11 cellular contexts compared by ENCODE assay signal in genomic region chr5:149429839-149430721, GRCh38. TPM values are rescaled to one million over a fixed set of nuclear protein-coding genes. Genes with fewer than 3 reads are reported as not detected.
DNase-seq lines count a peak whose midpoint lies in the region; ATAC-seq, FAIRE-seq and TF ChIP-seq lines count a peak whose summit lies in the region.
"Had no signal": no experiment of that assay in that cellular context is flagged by ENCODE, and none has a peak within 500 bp of the region (broad histone marks: within the 10 kb centered on the region; RNA-seq: fewer than 3 reads in every experiment).

No MANE protein-coding gene starts in this region.

- no peak for ATAC-seq in thoracic aorta (ENCODE audit: insufficient number of reproducible peaks, low FRiP score, low read depth)
- ATAC-seq in HG03354 (IDR thresholded peaks at IDR 0.05; ENCODE audit: poor library complexity, severe bottlenecking, unreplicated experiment): no peak

- POLR2A ChIA-PET in HEK293T (lab: Yijun Ruan, JAX): interaction anchor here (1.0 kb wide), 1 partner anchor 121 kb away, joined by 3 read pairs; the partner anchor contains the start of gene CSNK1A1

- peak overlapping the region; percentile 5 for H3K4me3 ChIP-seq in thoracic aorta

- peaks cover 52% of the 10 kb centered on the region for H3K36me3 ChIP-seq in thoracic aorta

- H3K27ac ChIP-seq in thoracic aorta: peak overlapping the region; percentile 96 to 97
- H3K27ac ChIP-seq: 22Rv1 had no signal

- H3K36me3 Mint-ChIP-seq in immature natural killer cell: no peaks in the 10 kb centered on the region

- no peak for FAIRE-seq in GM12892 (lab: Jason Lieb, UNC)

- peaks cover 18 to 22% of the 10 kb centered on the region in 2 donors for H3K4me1 Mint-ChIP-seq in immature natural killer cell

- CTCF ChIA-PET in HEK293T (lab: Yijun Ruan, JAX): interaction anchor here (0.7 to 3.0 kb wide), 2 partner anchors 24 to 48 kb away, joined by 3 to 20 read pairs; no protein-coding TSS in a partner anchor

- peak; percentile 7 for TF ChIP-seq CTCF in thoracic aorta (IDR thresholded peaks at IDR 0.05)

- H3K4me1 ChIP-seq in thoracic aorta (ENCODE audit: control insufficient read depth in 1 of 2, low read depth in 2 of 2): peaks cover 0 to 41% of the 10 kb centered on the region in 2 donors

- H3K4me3 Mint-ChIP-seq in immature natural killer cell: peak overlapping the region in 1 of 5 donors; percentile 41

- H3K9me3 Mint-ChIP-seq in immature natural killer cell: no peaks in the 10 kb centered on the region

- H3K9me3 ChIP-seq in thoracic aorta: no peaks in the 10 kb centered on the region

- peak; percentile 34 for DNase-seq in DMS 273 (lab: John Stamatoyannopoulos, UW; ENCODE audit: unreplicated experiment)
- no peak for DNase-seq in DMS 273 treated with DMSO at 0.1 percent for 48 hours (lab: John Stamatoyannopoulos, UW)
- DNase-seq in amniotic epithelial cell (ENCODE audit: low read depth): peak; percentile 85
- peak in 2 of 3 donors; percentile 11 to 19 for DNase-seq in immature natural killer cell
- no peak for DNase-seq in thoracic aorta (ENCODE audit: low spot score)
- no peak for DNase-seq in HEK293T (ENCODE audit: extremely low spot score)
- DNase-seq in GM12892 (ENCODE audit: insufficient read length): no peak
- DNase-seq: activated T-cell treated with anti-CD3 and anti-CD28 coated beads, Interleukin-2, amount 50 U/mL, for 1 hour; NCI-H187 treated with DMSO at 0.1 percent for 48 hours had no signal

- TF ChIP-seq POLR2A in GM12892 (IDR thresholded peaks at IDR 0.05; ENCODE audit: low read depth, low read length): no peak

- H3K27ac Mint-ChIP-seq in immature natural killer cell: peak overlapping the region in 1 of 6 donors; percentile 35

- H3K27me3 Mint-ChIP-seq in immature natural killer cell (ENCODE audit: low read depth in 3 of 3): peaks cover 0 to 3% (median 1%) of the 10 kb centered on the region in 3 donors

- no peaks in the 10 kb centered on the region for H3K27me3 ChIP-seq in thoracic aorta (replicated peaks; ENCODE audit: insufficient read depth)

TF ChIP-seq in HEK293T, 16 proteins besides CTCF, POLR2A, EP300 and RAD21:
- TF ChIP-seq ARNT (IDR thresholded peaks at IDR 0.05) (no peak), L3MBTL2 (conservative IDR thresholded peaks at IDR 0.05) (no peak), PKNOX1 (IDR thresholded peaks at IDR 0.05) (no peak), CTBP1 (IDR thresholded peaks at IDR 0.05; ENCODE audit: borderline replicate concordance) (no peak), HDGF (IDR thresholded peaks at IDR 0.05; ENCODE audit: borderline replicate concordance) (no peak), NFRKB (IDR thresholded peaks at IDR 0.05) (no peak), ZNF384 (IDR thresholded peaks at IDR 0.05) (no peak), SP1 (IDR thresholded peaks at IDR 0.05) (no peak), FOXA1 (IDR thresholded peaks at IDR 0.05) (no peak), LEF1 (IDR thresholded peaks at IDR 0.05; ENCODE audit: borderline replicate concordance) (no peak), BHLHE40 (IDR thresholded peaks at IDR 0.05; ENCODE audit: borderline replicate concordance) (no peak), FOXM1 (IDR thresholded peaks at IDR 0.05; ENCODE audit: borderline replicate concordance) (no peak), SUZ12 (IDR thresholded peaks at IDR 0.05) (no peak)

RNA-seq across cellular contexts. Expression of gene IL17B, which starts 51.0 kb away (rescaled TPM):
- not detected for polyA plus RNA-seq in immature natural killer cell
- total RNA-seq in thoracic aorta: 1 to 10 TPM; 1.9 to 7.1 TPM
- not detected for polyA plus RNA-seq in GM12892 (2012; ENCODE audit: missing spikeins)

Comparison
In these comparisons a context has a peak if more than half of its experiments do, and no peak if none do; other contexts are left out.
1. DNase-seq: peak in DMS 273 (single experiment), amniotic epithelial cell (single experiment) and immature natural killer cell (2 of 3); none in DMS 273 treated with DMSO at 0.1 percent for 48 hours (single experiment), thoracic aorta (single experiment), HEK293T (single experiment) and GM12892 (single experiment).